17 cellular contexts compared by ENCODE assay signal in genomic region chr16:69003500-69003899, GRCh38.
"Had no signal": no experiment of that assay in that cellular context is flagged by ENCODE, and none has a peak within 500 bp of the region (broad histone marks: within the 10 kb centered on the region; RNA-seq: fewer than 3 reads in every experiment).

No MANE protein-coding gene starts in this region.

- H3K4me3 ChIP-seq: gastrocnemius medialis, left ventricle myocardium inferior, psoas muscle, sigmoid colon had no signal

- DNase-seq: activated CD4-positive, alpha-beta memory T cell treated with anti-CD3 and anti-CD28 coated beads, Interleukin-2, amount 10 ng/mL, durations not matched to agents 7 days and 5 days; activated CD4-positive, alpha-beta T cell treated with anti-CD3 and anti-CD28 coated beads for 36 hours; activated naive CD4-positive, alpha-beta T cell; activated T-cell treated with anti-CD3 and anti-CD28 coated beads, Interleukin-2, amount 50 U/mL, for 72 hours; aorta; gastrocnemius medialis; left ventricle myocardium inferior; psoas muscle; sigmoid colon; stimulated activated CD4-positive, alpha-beta T cell treated with anti-CD3 and anti-CD28 coated beads, Interleukin-2, amount 100 ng/mL, for 24 hours; stimulated activated naive B cell treated with anti-CD40 and anti-IgM and Interleukin-4, amounts not matched to agents 10 μg/mL and 1 μg/mL and 100 μg/mL, for 72 hours; substantia nigra; trophoblast cell had no signal

- ATAC-seq: activated CD4-positive, alpha-beta T cell treated with anti-CD3 and anti-CD28 coated beads for 36 hours; activated T-cell treated with anti-CD3 and anti-CD28 coated beads, Interleukin-2, amount 50 U/mL, for 72 hours; gastrocnemius medialis; natural killer cell treated with Interleukin-12 subunit alpha and Interleukin-12 subunit beta and Interleukin-15 and Interleukin-18, amount 100 ng/mL, for 72 hours; psoas muscle; stimulated activated naive B cell treated with anti-CD40 and anti-IgM and Interleukin-4, amounts not matched to agents 10 μg/mL and 1 μg/mL and 100 μg/mL, for 72 hours had no signal

- FAIRE-seq: endothelial cell of umbilical vein, keratinocyte had no signal

- H3K9me3 ChIP-seq: gastrocnemius medialis, psoas muscle, sigmoid colon had no signal

- H3K4me1 ChIP-seq: gastrocnemius medialis, left ventricle myocardium inferior, psoas muscle, sigmoid colon had no signal

- H3K27me3 ChIP-seq: gastrocnemius medialis, sigmoid colon had no signal

- H3K27ac ChIP-seq: gastrocnemius medialis, left ventricle myocardium inferior, psoas muscle, sigmoid colon, VCaP had no signal

- H3K36me3 ChIP-seq: gastrocnemius medialis, sigmoid colon had no signal
